In genomic region chr6:130680118-130680517, GRCh38 we compare ENCODE assay signal across 20 cellular contexts.
DNase-seq lines count a peak whose midpoint lies in the region; TF ChIP-seq lines count a peak whose summit lies in the region.
"Had no signal": no experiment of that assay in that cellular context is flagged by ENCODE, and none has a peak within 500 bp of the region (broad histone marks: within the 10 kb centered on the region; RNA-seq: fewer than 3 reads in every experiment).

No MANE protein-coding gene starts in this region.

- H3K9me3 ChIP-seq in adipocyte (ENCODE audit: control insufficient read depth, low read length), result peaks cover 14% of the 10 kb centered on the region
- H3K9me3 ChIP-seq in fibroblast of lung (ENCODE audit: control insufficient read depth, insufficient read depth, low read depth, low read length), result no peaks in the 10 kb centered on the region
- peaks cover 0 to 4% (median 0%) of the 10 kb centered on the region in 4 donors for H3K9me3 ChIP-seq in sigmoid colon
- H3K9me3 ChIP-seq in BE2C, result no peaks in the 10 kb centered on the region
- H3K9me3 ChIP-seq: A549, colonic mucosa had no signal

- H3K4me3 ChIP-seq in AG10803 (ENCODE audit: low read length), result no peak overlapping the region
- H3K4me3 ChIP-seq in adipocyte (ENCODE audit: low read length), result peak overlapping the region; percentile 55
- H3K4me3 ChIP-seq in fibroblast of lung (replicated peaks in 1 of 4; ENCODE audit: control extremely low read depth in 1 of 4, insufficient read depth in 1 of 4, low read depth in 3 of 4, low read length in 4 of 4), result peak overlapping the region in 1 of 4 experiments; percentile 6
- no peak overlapping the region for H3K4me3 ChIP-seq in sigmoid colon
- H3K4me3 ChIP-seq in BE2C (ENCODE audit: low read depth, low read length), result no peak overlapping the region
- H3K4me3 ChIP-seq: A549, colonic mucosa, hepatocyte had no signal

- no peak for TF ChIP-seq POLR2A in sigmoid colon (IDR thresholded peaks at IDR 0.05)

- H3K79me2 ChIP-seq in fibroblast of lung (ENCODE audit: control insufficient read depth, insufficient read depth, low read length), result no peaks in the 10 kb centered on the region
- H3K79me2 ChIP-seq: hepatocyte had no signal

- peak overlapping the region; percentile 70 for H3K4me2 ChIP-seq in fibroblast of lung (ENCODE audit: extremely low read depth, insufficient read depth, low read length)
- H3K4me2 ChIP-seq: A549, hepatocyte had no signal

- no peak for TF ChIP-seq EP300 in sigmoid colon (IDR thresholded peaks at IDR 0.05)

- H3K27me3 ChIP-seq in adipocyte (replicated peaks; ENCODE audit: control insufficient read depth, insufficient read depth, low read length) (no peaks in the 10 kb centered on the region), fibroblast of lung (ENCODE audit: control insufficient read depth, insufficient read depth, low read length) (no peaks in the 10 kb centered on the region), sigmoid colon (no peaks in the 10 kb centered on the region), BE2C (no peaks in the 10 kb centered on the region)
- H3K27me3 ChIP-seq: colonic mucosa, hepatocyte had no signal

- H4K20me1 ChIP-seq in fibroblast of lung (ENCODE audit: control insufficient read depth, extremely low read depth, insufficient read depth, low read length), result no peaks in the 10 kb centered on the region

- H3K27ac ChIP-seq in fibroblast of lung (ENCODE audit: insufficient read depth, low read length), result peak overlapping the region; percentile 89
- H3K27ac ChIP-seq in sigmoid colon, result peak overlapping the region in 3 of 4 donors; percentile 7 to 58 (median 37)
- H3K27ac ChIP-seq: A549, colonic mucosa, hepatocyte had no signal

- intact Hi-C loops in sigmoid colon (cut with DNase I), result no loop called here

- peak overlapping the region; percentile 85 for H3K9ac ChIP-seq in adipocyte (ENCODE audit: low read length)
- H3K9ac ChIP-seq in fibroblast of lung (ENCODE audit: insufficient read depth, low read length), result no peak overlapping the region

- H3K36me3 ChIP-seq in adipocyte (ENCODE audit: control insufficient read depth, insufficient read depth, low read length, severe bottlenecking), result no peaks in the 10 kb centered on the region
- no peaks in the 10 kb centered on the region for H3K36me3 ChIP-seq in fibroblast of lung (ENCODE audit: control insufficient read depth, insufficient read depth, low read length)
- H3K36me3 ChIP-seq in sigmoid colon, result no peaks in the 10 kb centered on the region
- no peaks in the 10 kb centered on the region for H3K36me3 ChIP-seq in BE2C
- H3K36me3 ChIP-seq: colonic mucosa had no signal

- TF ChIP-seq CTCF in AG10803 (conservative IDR thresholded peaks at IDR 0.05; ENCODE audit: low read length), result no peak
- no peak for TF ChIP-seq CTCF in fibroblast of lung (conservative IDR thresholded peaks at IDR 0.05 in 1 of 2, IDR thresholded peaks at IDR 0.05 in 1 of 2; ENCODE audit: low read depth in 1 of 2, low read length in 2 of 2)
- TF ChIP-seq CTCF in sigmoid colon (IDR thresholded peaks at IDR 0.05), result no peak
- TF ChIP-seq CTCF in BE2C (IDR thresholded peaks at IDR 0.05; ENCODE audit: low read depth, low read length), result no peak

- H3K4me1 ChIP-seq in adipocyte (ENCODE audit: control insufficient read depth, insufficient read depth, low read length) (peaks cover 33% of the 10 kb centered on the region), fibroblast of lung (ENCODE audit: control insufficient read depth, extremely low read depth, insufficient read depth, low read length) (peaks cover 6% of the 10 kb centered on the region), sigmoid colon (peaks cover 0 to 5% (median 2%) of the 10 kb centered on the region in 4 donors), BE2C (no peaks in the 10 kb centered on the region)
- H3K4me1 ChIP-seq: A549, colonic mucosa had no signal

- no peak overlapping the region for H2AFZ ChIP-seq in fibroblast of lung (ENCODE audit: low read length)
- H2AFZ ChIP-seq: hepatocyte had no signal

- DNase-seq in AG10803 (ENCODE audit: low read depth) (peak; percentile 72), adipocyte (ENCODE audit: low read depth) (no peak), fibroblast of lung (ENCODE audit: low read depth in 2 of 2) (peak; percentile 64 to 74), sigmoid colon (no peak), BE2C (no peak), DMS 273 (lab: John Stamatoyannopoulos, UW; ENCODE audit: unreplicated experiment) (no peak), SKM-1 (lab: John Stamatoyannopoulos, UW; ENCODE audit: unreplicated experiment) (no peak)
- no peak for DNase-seq in activated effector memory CD4-positive, alpha-beta T cell treated with anti-CD3 and anti-CD28 coated beads, Interleukin-2, amount 50 U/mL, for 16 hours
- DNase-seq: activated CD4-positive, alpha-beta T cell treated with anti-CD3 and anti-CD28 coated beads, Interleukin-2, amount 50 U/mL, for 4 hours; activated T-cell treated with anti-CD3 and anti-CD28 coated beads, Interleukin-2, amount 50 U/mL, for 4 hours; CD8-positive, alpha-beta T cell; colonic mucosa; NCI-H2081; NCI-H748 treated with DMSO at 0.1 percent for 48 hours; nucleus accumbens; right cardiac atrium; stimulated activated CD4-positive, alpha-beta T cell treated with anti-CD3 and anti-CD28 coated beads, Interleukin-4, amount 100 ng/mL, for 24 hours; stimulated activated CD8-positive, alpha-beta memory T cell treated with anti-CD3 and anti-CD28 coated beads, Interleukin-4, amount 100 ng/mL, for 48 hours had no signal

- WGBS in sigmoid colon, 2 donors, result 58 to 67% methylated on average over 3 of the region's 3 CpGs

Comparison
In these comparisons a context has a peak if more than half of its experiments do, and no peak if none do; other contexts are left out.
1. DNase-seq: peak in AG10803 (single experiment) and fibroblast of lung (2 of 2); none in adipocyte (single experiment), sigmoid colon (single experiment), BE2C (single experiment), DMS 273 (single experiment), activated effector memory CD4-positive, alpha-beta T cell treated with anti-CD3 and anti-CD28 coated beads, Interleukin-2, amount 50 U/mL, for 16 hours (single experiment) and SKM-1 (single experiment).